ENCODE assay signal across 11 cellular contexts in genomic region chr7:155258233-155258575, GRCh38. TPM values are rescaled to one million over a fixed set of nuclear protein-coding genes. Genes with fewer than 3 reads are reported as not detected.
DNase-seq lines count a peak whose midpoint lies in the region; ATAC-seq and TF ChIP-seq lines count a peak whose summit lies in the region.
"Had no signal": no experiment of that assay in that cellular context is flagged by ENCODE, and none has a peak within 500 bp of the region (broad histone marks: within the 10 kb centered on the region; RNA-seq: fewer than 3 reads in every experiment).

No MANE protein-coding gene starts in this region.

- H3K79me2 ChIP-seq in osteoblast (ENCODE audit: insufficient read depth, low read length), result no peaks in the 10 kb centered on the region

- H3K4me1 Mint-ChIP-seq in CD8-positive, alpha-beta T cell (ENCODE audit: low read depth), result no peaks in the 10 kb centered on the region

- no peak for ATAC-seq in CD8-positive, alpha-beta T cell
- no peak for ATAC-seq in GM21737 (IDR thresholded peaks at IDR 0.05; ENCODE audit: unreplicated experiment)
- ATAC-seq: activated T-cell treated with anti-CD3 and anti-CD28 coated beads, Interleukin-2, amount 50 U/mL, for 72 hours had no signal

- H3K36me3 ChIP-seq in osteoblast (ENCODE audit: insufficient read depth, low read length), result no peaks in the 10 kb centered on the region
- no peaks in the 10 kb centered on the region for H3K36me3 ChIP-seq in CD8-positive, alpha-beta T cell (ENCODE audit: insufficient read depth, low read length)

- peaks cover 21% of the 10 kb centered on the region for H3K4me1 ChIP-seq in osteoblast (ENCODE audit: insufficient read depth, low read length)
- no peaks in the 10 kb centered on the region for H3K4me1 ChIP-seq in CD8-positive, alpha-beta T cell (ENCODE audit: insufficient read depth, low read length)

- peak overlapping the region; percentile 76 for H3K4me2 ChIP-seq in osteoblast (ENCODE audit: insufficient read depth, low read length)

- CTCF ChIA-PET in CD8-positive, alpha-beta T cell (lab: Charles Lee), result interaction anchor here (2.7 kb wide), 1 partner anchor 87 kb away, joined by 13 read pairs; no protein-coding TSS in a partner anchor

- H3K36me3 Mint-ChIP-seq in CD8-positive, alpha-beta T cell, result no peaks in the 10 kb centered on the region

- intact Hi-C loops in CD8-positive, alpha-beta T cell (cut with DNase I, micrococcal nuclease), result no loop called here

- POLR2A ChIA-PET in CD8-positive, alpha-beta T cell (lab: Charles Lee), result no interaction called here

- H3K27ac ChIP-seq in epithelial cell of prostate (peak overlapping the region; percentile 25), osteoblast (ENCODE audit: low read depth, low read length) (peak overlapping the region; percentile 98)
- no peak overlapping the region for H3K27ac ChIP-seq in CD8-positive, alpha-beta T cell (ENCODE audit: low read depth, low read length)

- H3K27me3 ChIP-seq in osteoblast (ENCODE audit: insufficient read depth, low read length), result no peaks in the 10 kb centered on the region
- no peaks in the 10 kb centered on the region for H3K27me3 ChIP-seq in CD8-positive, alpha-beta T cell (ENCODE audit: insufficient read depth, low read length)

- no peaks in the 10 kb centered on the region for H3K9me3 Mint-ChIP-seq in CD8-positive, alpha-beta T cell
- H3K9me3 Mint-ChIP-seq: activated T-cell treated with anti-CD3 and anti-CD28 coated beads, Interleukin-2, amount 50 U/mL, for 72 hours had no signal

- DNase-seq in AG10803 (ENCODE audit: low read depth) (peak; percentile 96), RKO (ENCODE audit: low spot score) (peak; percentile 29), epithelial cell of prostate (ENCODE audit: low read depth, low spot score) (peak; percentile 66), osteoblast (ENCODE audit: insufficient read length, low spot score, missing footprints) (peak; percentile 95), anterior cingulate cortex (lab: John Stamatoyannopoulos, UW) (no peak), occipital lobe (lab: John Stamatoyannopoulos, UW) (no peak)
- no peak for DNase-seq in CD8-positive, alpha-beta T cell
- DNase-seq: activated T-cell treated with anti-CD3 and anti-CD28 coated beads, Interleukin-2, amount 50 U/mL, for 72 hours; DMS153 had no signal

- H3K4me3 ChIP-seq in AG10803 (ENCODE audit: low read length), result peak overlapping the region; percentile 24
- H3K4me3 ChIP-seq in osteoblast (ENCODE audit: insufficient read depth, low read length), result peak overlapping the region; percentile 55
- no peak overlapping the region for H3K4me3 ChIP-seq in CD8-positive, alpha-beta T cell (ENCODE audit: low read depth, low read length)
- H3K4me3 ChIP-seq: K562 had no signal

- H3K9me3 ChIP-seq in osteoblast (ENCODE audit: low read depth, low read length), result no peaks in the 10 kb centered on the region
- H3K9me3 ChIP-seq in CD8-positive, alpha-beta T cell (ENCODE audit: low read length), result no peaks in the 10 kb centered on the region

- no peak overlapping the region for H3K4me3 Mint-ChIP-seq in CD8-positive, alpha-beta T cell
- H3K4me3 Mint-ChIP-seq: activated T-cell treated with anti-CD3 and anti-CD28 coated beads, Interleukin-2, amount 50 U/mL, for 72 hours had no signal

- H2AFZ ChIP-seq in osteoblast (ENCODE audit: low read length), result peak overlapping the region; percentile 26

- H3K27ac Mint-ChIP-seq in CD8-positive, alpha-beta T cell, result no peak overlapping the region
- H3K27ac Mint-ChIP-seq: activated T-cell treated with anti-CD3 and anti-CD28 coated beads, Interleukin-2, amount 50 U/mL, for 72 hours had no signal

- H4K20me1 ChIP-seq in osteoblast (ENCODE audit: insufficient read depth, low read length), result no peaks in the 10 kb centered on the region

- H3K27me3 Mint-ChIP-seq in CD8-positive, alpha-beta T cell (ENCODE audit: low read depth), result peaks cover 9% of the 10 kb centered on the region

- TF ChIP-seq CTCF in AG10803 (conservative IDR thresholded peaks at IDR 0.05; ENCODE audit: low read length), result no peak
- TF ChIP-seq CTCF in osteoblast (IDR thresholded peaks at IDR 0.05; ENCODE audit: extremely low read depth, low read depth, low read length), result no peak
- TF ChIP-seq CTCF in CD8-positive, alpha-beta T cell (IDR thresholded peaks at IDR 0.05), result no peak

RNA-seq across cellular contexts. Expression of gene INSIG1, which starts 39.5 kb away (rescaled TPM):
- total RNA-seq in osteoblast, result 835 and 847 TPM in 2 replicates
- 10 to 100 TPM; 93.5 to 99.9 TPM for total RNA-seq in CD8-positive, alpha-beta T cell
- total RNA-seq in occipital lobe, result 109 TPM

Comparison
In these comparisons a context has a peak if more than half of its experiments do, and no peak if none do; other contexts are left out.
1. DNase-seq: peak in AG10803 (single experiment), RKO (single experiment), epithelial cell of prostate (single experiment) and osteoblast (single experiment); none in CD8-positive, alpha-beta T cell (0 of 7), anterior cingulate cortex (0 of 58) and occipital lobe (single experiment).